Comparison of ENCODE assay signal across 11 cellular contexts in the genomic region with DNA sequence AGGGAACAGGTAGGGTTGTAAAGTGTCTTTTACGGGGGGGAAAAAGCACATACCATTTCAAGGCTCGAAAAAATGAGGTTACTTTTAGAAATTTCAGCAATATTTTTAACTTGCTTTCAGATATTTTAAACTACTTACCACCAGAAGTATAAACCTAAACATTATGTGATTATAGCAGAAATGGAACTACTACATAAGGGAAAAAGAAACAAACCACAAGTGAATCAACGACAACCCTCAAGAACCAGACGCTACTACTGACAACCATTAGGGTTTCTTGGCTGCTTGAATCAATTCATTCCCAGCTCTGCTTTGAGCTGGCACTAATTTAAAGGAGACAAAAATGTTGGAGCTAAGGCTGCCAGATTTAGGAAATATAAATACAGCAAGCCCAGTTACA.
DNase-seq lines count a peak whose midpoint lies in the region; ATAC-seq lines count a peak whose summit lies in the region.
"Had no signal": no experiment of that assay in that cellular context is flagged by ENCODE, and none has a peak within 500 bp of the region (broad histone marks: within the 10 kb centered on the region; RNA-seq: fewer than 3 reads in every experiment).

No MANE protein-coding gene starts in this region.

- peak overlapping the region in 6 of 7 donors; percentile 11 to 87 (median 56) for H3K27ac Mint-ChIP-seq in CD4-positive, alpha-beta memory T cell
- peak overlapping the region; percentile 69 for H3K27ac Mint-ChIP-seq in activated naive CD8-positive, alpha-beta T cell treated with anti-CD3 and anti-CD28 coated beads, Interleukin-2, amount 50 U/mL, for 24 hours
- H3K27ac Mint-ChIP-seq in naive thymus-derived CD4-positive, alpha-beta T cell = peak overlapping the region in 8 of 9 donors; percentile 6 to 94 (median 60)

- H3K79me1 ChIP-seq in mesendoderm (ENCODE audit: low read length) = peaks cover 5% of the 10 kb centered on the region

- intact Hi-C loops in CD4-positive, alpha-beta memory T cell (cut with micrococcal nuclease) = no loop called here
- intact Hi-C loops in naive thymus-derived CD4-positive, alpha-beta T cell (cut with micrococcal nuclease) = loop anchor here (2.0 to 10.0 kb wide), 4 partner anchors 172 to 588 kb away; a partner anchor contains a TSS

- peaks cover 0 to 6% (median 0%) of the 10 kb centered on the region in 8 donors for H3K9me3 Mint-ChIP-seq in CD4-positive, alpha-beta memory T cell
- H3K9me3 Mint-ChIP-seq in activated naive CD8-positive, alpha-beta T cell treated with anti-CD3 and anti-CD28 coated beads, Interleukin-2, amount 50 U/mL, for 24 hours = no peaks in the 10 kb centered on the region
- peaks cover 0 to 7% (median 2%) of the 10 kb centered on the region in 11 donors for H3K9me3 Mint-ChIP-seq in naive thymus-derived CD4-positive, alpha-beta T cell

- peaks cover 25 to 58% (median 37%) of the 10 kb centered on the region in 4 donors for H3K4me1 Mint-ChIP-seq in CD4-positive, alpha-beta memory T cell
- H3K4me1 Mint-ChIP-seq in activated naive CD8-positive, alpha-beta T cell treated with anti-CD3 and anti-CD28 coated beads, Interleukin-2, amount 50 U/mL, for 24 hours = peaks cover 37% of the 10 kb centered on the region
- H3K4me1 Mint-ChIP-seq in naive thymus-derived CD4-positive, alpha-beta T cell = peaks cover 30 to 51% (median 43%) of the 10 kb centered on the region in 7 donors

- H3K4me2 ChIP-seq in GM23248 (ENCODE audit: unreplicated experiment) (no peak overlapping the region), mesendoderm (ENCODE audit: low read length) (no peak overlapping the region)

- 65 to 70% methylated on average over 4 of the region's 4 CpGs for WGBS in GM23248 (ENCODE audit: low coverage in 1 of 2, low lambda C conversion rate in 2 of 2, missing lambda C conversion rate in 2 of 2), 2 experiments
- no CpG with 5 or more reads among the region's 4 CpGs for WGBS in mesendoderm (ENCODE audit: extremely low coverage, insufficient coverage, low lambda C conversion rate)

- peaks cover 28 to 29% of the 10 kb centered on the region in 2 donors for H3K36me3 Mint-ChIP-seq in CD4-positive, alpha-beta memory T cell
- peaks cover 15% of the 10 kb centered on the region for H3K36me3 Mint-ChIP-seq in activated naive CD8-positive, alpha-beta T cell treated with anti-CD3 and anti-CD28 coated beads, Interleukin-2, amount 50 U/mL, for 24 hours (ENCODE audit: low read depth)
- peaks cover 7 to 28% (median 21%) of the 10 kb centered on the region in 5 donors for H3K36me3 Mint-ChIP-seq in naive thymus-derived CD4-positive, alpha-beta T cell

- no peak for ATAC-seq in activated naive CD8-positive, alpha-beta T cell treated with anti-CD3 and anti-CD28 coated beads, Interleukin-2, amount 50 U/mL, for 24 hours
- ATAC-seq in naive thymus-derived CD4-positive, alpha-beta T cell = no peak
- no peak for ATAC-seq in GM21360 (IDR thresholded peaks at IDR 0.05; ENCODE audit: unreplicated experiment)

- CTCF ChIA-PET in CD4-positive, alpha-beta memory T cell (lab: Charles Lee; ENCODE audit: partially characterized antibody) = interaction anchor here (0.9 kb wide), 1 partner anchor 80 kb away, joined by 3 read pairs; a partner anchor contains a TSS
- CTCF ChIA-PET in naive thymus-derived CD4-positive, alpha-beta T cell (lab: Charles Lee) = no interaction called here

- no peak overlapping the region for H3K23ac ChIP-seq in mesendoderm (ENCODE audit: low read length)

- H3K36me3 ChIP-seq in CD4-positive, alpha-beta memory T cell (ENCODE audit: insufficient read depth, low read length) = no peaks in the 10 kb centered on the region
- H3K36me3 ChIP-seq in GM23248 (ENCODE audit: low read depth) = no peaks in the 10 kb centered on the region
- peaks cover 0 to 6% (median 0%) of the 10 kb centered on the region in 3 experiments for H3K36me3 ChIP-seq in naive thymus-derived CD4-positive, alpha-beta T cell (ENCODE audit: control insufficient read depth in 2 of 3, insufficient read depth in 3 of 3, low read length in 3 of 3)
- no peaks in the 10 kb centered on the region for H3K36me3 ChIP-seq in mesendoderm (ENCODE audit: control insufficient read depth, insufficient read depth, low read length)
- H3K36me3 ChIP-seq: right atrium auricular region had no signal

- no peak overlapping the region for H2AFZ ChIP-seq in GM23248

- no peaks in the 10 kb centered on the region for H3K9me3 ChIP-seq in CD4-positive, alpha-beta memory T cell (ENCODE audit: control insufficient read depth in 1 of 2, low read length in 2 of 2)
- no peaks in the 10 kb centered on the region for H3K9me3 ChIP-seq in GM23248 (ENCODE audit: low read depth)
- H3K9me3 ChIP-seq in naive thymus-derived CD4-positive, alpha-beta T cell (ENCODE audit: control insufficient read depth in 2 of 3, low read length in 3 of 3) = no peaks in the 10 kb centered on the region
- H3K9me3 ChIP-seq: right atrium auricular region had no signal

- H4K5ac ChIP-seq in mesendoderm (ENCODE audit: low read length) = no peak overlapping the region

- H3K9ac ChIP-seq in GM23248 (no peak overlapping the region), mesendoderm (ENCODE audit: low read length) (no peak overlapping the region)

- H3K4me3 Mint-ChIP-seq in CD4-positive, alpha-beta memory T cell = peak overlapping the region; percentile 6 to 95 (median 74)
- H3K4me3 Mint-ChIP-seq in activated naive CD8-positive, alpha-beta T cell treated with anti-CD3 and anti-CD28 coated beads, Interleukin-2, amount 50 U/mL, for 24 hours = peak overlapping the region; percentile 68
- peak overlapping the region; percentile 63 to 96 (median 76) for H3K4me3 Mint-ChIP-seq in naive thymus-derived CD4-positive, alpha-beta T cell

- no peak overlapping the region for H3K4me3 ChIP-seq in CD4-positive, alpha-beta memory T cell (ENCODE audit: low read length in 2 of 2)
- H3K4me3 ChIP-seq in GM23248 = no peak overlapping the region
- no peak overlapping the region for H3K4me3 ChIP-seq in naive thymus-derived CD4-positive, alpha-beta T cell (ENCODE audit: low read length)
- H3K4me3 ChIP-seq in mesendoderm (ENCODE audit: low read length) = no peak overlapping the region
- H3K4me3 ChIP-seq: right atrium auricular region had no signal

- no peaks in the 10 kb centered on the region for H3K9me2 ChIP-seq in GM23248 (ENCODE audit: insufficient read depth)

- POLR2A ChIA-PET in CD4-positive, alpha-beta memory T cell (lab: Charles Lee; ENCODE audit: partially characterized antibody) = no interaction called here
- POLR2A ChIA-PET in naive thymus-derived CD4-positive, alpha-beta T cell (lab: Charles Lee) = interaction anchor here (0.6 to 3.7 kb wide), 2 partner anchors 12 to 19 kb away, joined by 3 to 30 read pairs; no protein-coding TSS in a partner anchor

- H4K8ac ChIP-seq in mesendoderm (ENCODE audit: low read depth, low read length) = no peak overlapping the region

- no peak overlapping the region for H3K56ac ChIP-seq in mesendoderm (ENCODE audit: low read length)

- no peak overlapping the region for H2BK120ac ChIP-seq in mesendoderm (ENCODE audit: low read depth, low read length)

- no peak overlapping the region for H3K4ac ChIP-seq in mesendoderm (ENCODE audit: low read depth, low read length)

- no peaks in the 10 kb centered on the region for H3F3A ChIP-seq in GM23248 (ENCODE audit: insufficient read depth)

- H2AK5ac ChIP-seq in mesendoderm (ENCODE audit: low read length) = no peak overlapping the region

- H3K18ac ChIP-seq in mesendoderm (ENCODE audit: low read length) = no peak overlapping the region

- H2BK5ac ChIP-seq in mesendoderm (ENCODE audit: low read length) = no peak overlapping the region

- no peaks in the 10 kb centered on the region for H4K20me1 ChIP-seq in GM23248 (ENCODE audit: insufficient read depth)

- H3K4me1 ChIP-seq in CD4-positive, alpha-beta memory T cell (ENCODE audit: insufficient read depth, low read length) = peaks cover 33% of the 10 kb centered on the region
- H3K4me1 ChIP-seq in GM23248 (ENCODE audit: insufficient read depth) (peaks cover 6% of the 10 kb centered on the region), mesendoderm (ENCODE audit: control insufficient read depth, low read depth, low read length) (peaks cover 4% of the 10 kb centered on the region)
- peaks cover 11 to 20% of the 10 kb centered on the region in 2 donors for H3K4me1 ChIP-seq in naive thymus-derived CD4-positive, alpha-beta T cell (ENCODE audit: control insufficient read depth in 2 of 2, insufficient read depth in 2 of 2, low read length in 2 of 2)

- H3K27ac ChIP-seq in CD4-positive, alpha-beta memory T cell (ENCODE audit: low read depth, low read length) = no peak overlapping the region
- H3K27ac ChIP-seq in GM23248 (no peak overlapping the region), mesendoderm (ENCODE audit: low read depth, low read length) (no peak overlapping the region)
- no peak overlapping the region for H3K27ac ChIP-seq in naive thymus-derived CD4-positive, alpha-beta T cell (ENCODE audit: low read depth, low read length)
- H3K27ac ChIP-seq: right atrium auricular region had no signal

- no peaks in the 10 kb centered on the region for H3K27me3 Mint-ChIP-seq in CD4-positive, alpha-beta memory T cell
- peaks cover 2% of the 10 kb centered on the region for H3K27me3 Mint-ChIP-seq in activated naive CD8-positive, alpha-beta T cell treated with anti-CD3 and anti-CD28 coated beads, Interleukin-2, amount 50 U/mL, for 24 hours
- peaks cover 0 to 7% (median 0%) of the 10 kb centered on the region in 5 donors for H3K27me3 Mint-ChIP-seq in naive thymus-derived CD4-positive, alpha-beta T cell

- no peak overlapping the region for H2BK15ac ChIP-seq in mesendoderm (replicated peaks; ENCODE audit: low read depth)

- peaks cover 34% of the 10 kb centered on the region for H3K79me2 ChIP-seq in GM23248 (ENCODE audit: insufficient read depth)
- H3K79me2 ChIP-seq in mesendoderm (ENCODE audit: control insufficient read depth, insufficient read depth, low read length) = peaks cover 4% of the 10 kb centered on the region

- in situ Hi-C loops in GM23248 (cut with MboI) = no loop called here

- DNase-seq in CD4-positive, alpha-beta memory T cell = peak in 2 of 5 donors; percentile 19 to 26
- DNase-seq in GM23248 (peak; percentile 6), LoVo (ENCODE audit: low spot score) (no peak), mesendoderm (no peak), NCI-H345 (lab: John Stamatoyannopoulos, UW) (no peak)
- DNase-seq in activated naive CD8-positive, alpha-beta T cell treated with anti-CD3 and anti-CD28 coated beads, Interleukin-2, amount 50 U/mL, for 24 hours = no peak
- DNase-seq in naive thymus-derived CD4-positive, alpha-beta T cell = peak in 2 of 9 donors; percentile 7 to 27
- DNase-seq: mesenchymal stem cell, NCI-H2029 treated with DMSO at 0.1 percent for 48 hours had no signal

- H3K27me3 ChIP-seq in CD4-positive, alpha-beta memory T cell (ENCODE audit: insufficient read depth, low read length) = no peaks in the 10 kb centered on the region
- H3K27me3 ChIP-seq in GM23248 (replicated peaks; ENCODE audit: insufficient read depth) = no peaks in the 10 kb centered on the region
- no peaks in the 10 kb centered on the region for H3K27me3 ChIP-seq in naive thymus-derived CD4-positive, alpha-beta T cell (ENCODE audit: control insufficient read depth in 2 of 2, insufficient read depth in 2 of 2, low read length in 2 of 2)
- H3K27me3 ChIP-seq in mesendoderm (ENCODE audit: insufficient read depth, low read length, poor library complexity) = no peaks in the 10 kb centered on the region
- H3K27me3 ChIP-seq: right atrium auricular region had no signal
